Comparison of ENCODE assay signal across 29 cellular contexts in the genomic region with DNA sequence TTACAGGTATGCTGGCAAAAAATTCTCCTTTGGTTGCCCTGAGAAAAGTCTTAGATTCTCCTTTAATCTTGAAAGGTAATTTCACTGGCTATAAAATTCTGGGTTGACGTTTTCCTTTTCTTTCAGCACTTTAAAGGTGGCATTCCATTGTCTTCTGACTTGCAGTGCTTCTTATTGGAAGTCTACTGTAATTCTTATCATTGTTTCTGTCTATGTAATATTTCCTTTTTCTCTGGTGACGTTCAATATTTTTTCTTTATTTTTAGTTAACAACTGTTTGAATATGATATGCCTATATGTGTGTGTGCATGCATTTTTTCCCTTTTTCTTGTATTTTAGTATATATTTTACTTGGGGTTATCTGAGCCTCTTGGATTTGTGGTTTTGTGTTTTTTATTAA.
"Had no signal": no experiment of that assay in that cellular context is flagged by ENCODE, and none has a peak within 500 bp of the region (broad histone marks: within the 10 kb centered on the region; RNA-seq: fewer than 3 reads in every experiment).

No MANE protein-coding gene starts in this region.

- H3K9me3 ChIP-seq: testis, thyroid gland, tibial artery, upper lobe of right lung, uterus, vagina had no signal

- H3K4me1 ChIP-seq: stomach, suprapubic skin, testis, thyroid gland, tibial artery, tibial nerve, transverse colon, upper lobe of left lung, upper lobe of right lung, uterus, vagina had no signal

- DNase-seq: stimulated activated CD4-positive, alpha-beta T cell treated with anti-CD3 and anti-CD28 coated beads, Interleukin-2, amount 100 ng/mL, for 48 hours; stimulated activated CD4-positive, alpha-beta T cell treated with anti-CD3 and anti-CD28 coated beads, Interleukin-4, amount 100 ng/mL, for 1 hour; stimulated activated CD4-positive, alpha-beta T cell treated with anti-CD3 and anti-CD28 coated beads, Interleukin-4, amount 100 ng/mL, for 24 hours; stimulated activated CD4-positive, alpha-beta T cell treated with anti-CD3 and anti-CD28 coated beads, Interleukin-4, amount 100 ng/mL, for 4 hours; stimulated activated CD8-positive, alpha-beta memory T cell treated with anti-CD3 and anti-CD28 coated beads, Interleukin-4, amount 100 ng/mL, for 48 hours; stimulated activated naive B cell treated with anti-CD40 and anti-IgM and Interleukin-4, amounts not matched to agents 10 μg/mL and 1 μg/mL and 100 μg/mL, for 72 hours; stimulated activated naive CD4-positive, alpha-beta T cell; stimulated activated naive CD4-positive, alpha-beta T cell treated with Interleukin-2 at 50 U/mL for 16 hours; stimulated activated naive CD8-positive, alpha-beta T cell treated with anti-CD3 and anti-CD28 coated beads, Interleukin-15, amount 100 ng/mL, for 72 hours; stimulated activated naive CD8-positive, alpha-beta T cell treated with anti-CD3 and anti-CD28 coated beads, Interleukin-15, Interleukin-2, amounts not matched to agents 100 U/mL and 50 U/mL, for 24 hours; stomach; substantia nigra; testis; thyroid gland; tibial artery; transverse colon; trophoblast cell; upper lobe of left lung; upper lobe of right lung; uterus had no signal

- H3K36me3 Mint-ChIP-seq: stimulated activated effector memory CD8-positive, alpha-beta T cell treated with anti-CD3 and anti-CD28 coated beads, Interleukin-12 subunit alpha, Interleukin-12 subunit beta, amount 100 ng/mL, for 72 hours; stimulated activated memory B cell treated with anti-CD40 and anti-IgM and Interleukin-4, amounts not matched to agents 10 μg/mL and 1 μg/mL and 100 μg/mL, for 72 hours; stimulated activated naive B cell treated with anti-CD40 and anti-IgM and Interleukin-4, amounts not matched to agents 10 μg/mL and 1 μg/mL and 100 μg/mL, for 72 hours; type B pancreatic cell had no signal

- H3K27me3 ChIP-seq: stomach, suprapubic skin, testis, thyroid gland, tibial artery, tibial nerve, transverse colon, upper lobe of left lung, upper lobe of right lung, uterus, vagina had no signal

- H3K36me3 ChIP-seq: stomach, suprapubic skin, thoracic aorta, thyroid gland, tibial artery, tibial nerve, transverse colon, upper lobe of left lung, upper lobe of right lung, uterus, vagina had no signal

- FAIRE-seq: urothelium cell line had no signal

- H3K4me1 Mint-ChIP-seq: stimulated activated effector memory CD8-positive, alpha-beta T cell treated with anti-CD3 and anti-CD28 coated beads, Interleukin-12 subunit alpha, Interleukin-12 subunit beta, amount 100 ng/mL, for 72 hours; stimulated activated memory B cell treated with anti-CD40 and anti-IgM and Interleukin-4, amounts not matched to agents 10 μg/mL and 1 μg/mL and 100 μg/mL, for 72 hours; stimulated activated naive B cell treated with anti-CD40 and anti-IgM and Interleukin-4, amounts not matched to agents 10 μg/mL and 1 μg/mL and 100 μg/mL, for 72 hours; stimulated activated naive CD8-positive, alpha-beta T cell treated with anti-CD3 and anti-CD28 coated beads, Interleukin-15, amount 100 ng/mL, for 72 hours had no signal

- ATAC-seq: stimulated activated effector memory CD8-positive, alpha-beta T cell treated with anti-CD3 and anti-CD28 coated beads, Interleukin-12 subunit alpha, Interleukin-12 subunit beta, amount 100 ng/mL, for 72 hours; stimulated activated memory B cell treated with anti-CD40 and anti-IgM and Interleukin-4, amounts not matched to agents 10 μg/mL and 1 μg/mL and 100 μg/mL, for 72 hours; stimulated activated naive B cell treated with anti-CD40 and anti-IgM and Interleukin-4, amounts not matched to agents 10 μg/mL and 1 μg/mL and 100 μg/mL, for 72 hours; stimulated activated naive CD8-positive, alpha-beta T cell treated with anti-CD3 and anti-CD28 coated beads, Interleukin-15, amount 100 ng/mL, for 72 hours; stimulated activated naive CD8-positive, alpha-beta T cell treated with anti-CD3 and anti-CD28 coated beads, Interleukin-15, Interleukin-2, amounts not matched to agents 100 U/mL and 50 U/mL, for 24 hours; upper lobe of right lung had no signal

- H3K27ac ChIP-seq: stomach, suprapubic skin, testis, thoracic aorta, thyroid gland, tibial artery, tibial nerve, transverse colon, upper lobe of left lung, upper lobe of right lung, uterus, vagina had no signal

- H3K27me3 Mint-ChIP-seq: stimulated activated memory B cell treated with anti-CD40 and anti-IgM and Interleukin-4, amounts not matched to agents 10 μg/mL and 1 μg/mL and 100 μg/mL, for 72 hours; stimulated activated naive B cell treated with anti-CD40 and anti-IgM and Interleukin-4, amounts not matched to agents 10 μg/mL and 1 μg/mL and 100 μg/mL, for 72 hours; stimulated activated naive CD8-positive, alpha-beta T cell treated with anti-CD3 and anti-CD28 coated beads, Interleukin-15, amount 100 ng/mL, for 72 hours; stimulated activated naive CD8-positive, alpha-beta T cell treated with anti-CD3 and anti-CD28 coated beads, Interleukin-15, Interleukin-2, amounts not matched to agents 100 ng/mL and 50 ng/mL, for 24 hours had no signal

- H3K4me3 Mint-ChIP-seq: stimulated activated effector memory CD8-positive, alpha-beta T cell treated with anti-CD3 and anti-CD28 coated beads, Interleukin-12 subunit alpha, Interleukin-12 subunit beta, amount 100 ng/mL, for 72 hours; stimulated activated memory B cell treated with anti-CD40 and anti-IgM and Interleukin-4, amounts not matched to agents 10 μg/mL and 1 μg/mL and 100 μg/mL, for 72 hours; stimulated activated naive B cell treated with anti-CD40 and anti-IgM and Interleukin-4, amounts not matched to agents 10 μg/mL and 1 μg/mL and 100 μg/mL, for 72 hours; stimulated activated naive CD8-positive, alpha-beta T cell treated with anti-CD3 and anti-CD28 coated beads, Interleukin-15, amount 100 ng/mL, for 72 hours; stimulated activated naive CD8-positive, alpha-beta T cell treated with anti-CD3 and anti-CD28 coated beads, Interleukin-15, Interleukin-2, amounts not matched to agents 100 ng/mL and 50 ng/mL, for 24 hours; type B pancreatic cell had no signal

- H3K27ac Mint-ChIP-seq: stimulated activated effector memory CD8-positive, alpha-beta T cell treated with anti-CD3 and anti-CD28 coated beads, Interleukin-12 subunit alpha, Interleukin-12 subunit beta, amount 100 ng/mL, for 72 hours; stimulated activated memory B cell treated with anti-CD40 and anti-IgM and Interleukin-4, amounts not matched to agents 10 μg/mL and 1 μg/mL and 100 μg/mL, for 72 hours; stimulated activated naive B cell treated with anti-CD40 and anti-IgM and Interleukin-4, amounts not matched to agents 10 μg/mL and 1 μg/mL and 100 μg/mL, for 72 hours; stimulated activated naive CD8-positive, alpha-beta T cell treated with anti-CD3 and anti-CD28 coated beads, Interleukin-15, amount 100 ng/mL, for 72 hours; stimulated activated naive CD8-positive, alpha-beta T cell treated with anti-CD3 and anti-CD28 coated beads, Interleukin-15, Interleukin-2, amounts not matched to agents 100 ng/mL and 50 ng/mL, for 24 hours; type B pancreatic cell had no signal

- H3K4me3 ChIP-seq: stomach, suprapubic skin, testis, thoracic aorta, thyroid gland, tibial artery, tibial nerve, transverse colon, upper lobe of left lung, upper lobe of right lung, uterus, vagina had no signal
